Comparison of ENCODE assay signal across 13 cellular contexts in the genomic region with DNA sequence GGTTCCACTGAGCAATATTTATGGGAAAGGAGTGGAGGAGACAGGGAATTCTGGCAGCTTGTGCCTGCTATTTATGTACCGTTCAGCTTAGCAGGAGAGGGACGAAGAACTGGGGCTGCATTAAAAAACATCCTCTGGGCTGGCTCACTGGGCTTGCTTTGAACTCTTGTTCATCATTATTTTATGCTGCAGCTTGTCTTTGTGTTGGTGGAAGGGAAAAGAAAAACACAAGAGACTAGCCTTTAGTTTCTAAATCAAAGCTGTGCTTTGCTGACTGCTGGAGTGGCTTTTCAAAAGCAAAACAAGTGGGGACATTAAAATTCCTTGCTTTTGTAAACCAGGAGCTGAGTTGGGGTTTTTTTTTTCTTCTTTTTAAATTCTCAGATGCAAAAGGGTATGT. TPM values are rescaled to one million over a fixed set of nuclear protein-coding genes. Genes with fewer than 3 reads are reported as not detected.
DNase-seq lines count a peak whose midpoint lies in the region; ATAC-seq and TF ChIP-seq lines count a peak whose summit lies in the region.
"Had no signal": no experiment of that assay in that cellular context is flagged by ENCODE, and none has a peak within 500 bp of the region (broad histone marks: within the 10 kb centered on the region; RNA-seq: fewer than 3 reads in every experiment).

No MANE protein-coding gene starts in this region.

- H3K4me3 ChIP-seq in neural cell (ENCODE audit: low read length), result peak overlapping the region; percentile 90

- no peak for DNase-seq in CD4-positive, alpha-beta T cell
- DNase-seq in LHCN-M2 (ENCODE audit: low read depth) (peak; percentile 43), endothelial cell (ENCODE audit: low spot score) (no peak), SIG-M5 treated with dmso at 0.1 percent for 504 hours (lab: John Stamatoyannopoulos, UW; ENCODE audit: unreplicated experiment) (no peak)
- no peak for DNase-seq in activated T-helper 2 cell treated with anti-CD3 and anti-CD28 coated beads, Interferon-gamma antibody, Interleukin-2, Interleukin-4, amounts not matched to agents 10 μg/mL and 5 μg/mL and 100 μg/mL, durations not matched to agents 14 hours and 24 hours and 36 hours (ENCODE audit: low spot score)
- DNase-seq: activated CD4-positive, alpha-beta T cell treated with anti-CD3 and anti-CD28 coated beads for 1 hour; sigmoid colon had no signal

- CTCF ChIA-PET in CD4-positive, alpha-beta T cell (lab: Charles Lee), result interaction anchor here (1.1 to 1.6 kb wide), 4 partner anchors 9 to 1537 kb away, joined by 3 to 6 read pairs (median 5); no protein-coding TSS in a partner anchor

- no peak overlapping the region for H3K27ac Mint-ChIP-seq in CD4-positive, alpha-beta T cell
- no peak overlapping the region for H3K27ac Mint-ChIP-seq in endothelial cell (ENCODE audit: unreplicated experiment)
- H3K27ac Mint-ChIP-seq in activated T-helper 2 cell treated with anti-CD3 and anti-CD28 coated beads, Interferon-gamma antibody, Interleukin-2, Interleukin-4, amounts not matched to agents 10 μg/mL and 5 μg/mL and 100 μg/mL, durations not matched to agents 14 hours and 24 hours and 36 hours, result no peak overlapping the region
- H3K27ac Mint-ChIP-seq: stimulated activated memory B cell treated with anti-CD40 and anti-IgM and Interleukin-4, amounts not matched to agents 10 μg/mL and 1 μg/mL and 100 μg/mL, for 72 hours had no signal

- POLR2A ChIA-PET in CD4-positive, alpha-beta T cell (lab: Charles Lee), result no interaction called here

- H3K4me1 Mint-ChIP-seq in CD4-positive, alpha-beta T cell (ENCODE audit: low read depth), result peaks cover 29% of the 10 kb centered on the region
- H3K4me1 Mint-ChIP-seq in endothelial cell (ENCODE audit: unreplicated experiment), result peaks cover 15% of the 10 kb centered on the region
- H3K4me1 Mint-ChIP-seq in activated T-helper 2 cell treated with anti-CD3 and anti-CD28 coated beads, Interferon-gamma antibody, Interleukin-2, Interleukin-4, amounts not matched to agents 10 μg/mL and 5 μg/mL and 100 μg/mL, durations not matched to agents 14 hours and 24 hours and 36 hours (ENCODE audit: low read depth), result peaks cover 31% of the 10 kb centered on the region

- H2AFZ ChIP-seq in neural cell (ENCODE audit: low read depth, low read length), result no peak overlapping the region

- H3K9ac ChIP-seq in neural cell (ENCODE audit: low read length), result peak overlapping the region; percentile 0

- peak overlapping the region; percentile 44 for H3K4me3 Mint-ChIP-seq in CD4-positive, alpha-beta T cell
- H3K4me3 Mint-ChIP-seq in endothelial cell (ENCODE audit: unreplicated experiment), result peak overlapping the region; percentile 22
- no peak overlapping the region for H3K4me3 Mint-ChIP-seq in activated T-helper 2 cell treated with anti-CD3 and anti-CD28 coated beads, Interferon-gamma antibody, Interleukin-2, Interleukin-4, amounts not matched to agents 10 μg/mL and 5 μg/mL and 100 μg/mL, durations not matched to agents 14 hours and 24 hours and 36 hours (ENCODE audit: low read depth)

- H3K36me3 ChIP-seq in neural cell (ENCODE audit: insufficient read depth, low read length), result no peaks in the 10 kb centered on the region
- H3K36me3 ChIP-seq: heart right ventricle, sigmoid colon, vagina had no signal

- intact Hi-C loops in CD4-positive, alpha-beta T cell (cut with DNase I, micrococcal nuclease), result loop anchor here in 1 of 2 experiments (10.0 kb wide), 1 partner anchor 1767 kb away; a partner anchor contains a TSS
- intact Hi-C loops in activated T-helper 2 cell treated with anti-CD3 and anti-CD28 coated beads, Interferon-gamma antibody, Interleukin-2, Interleukin-4, amounts not matched to agents 10 μg/mL and 5 μg/mL and 100 μg/mL, durations not matched to agents 14 hours and 24 hours and 36 hours (cut with micrococcal nuclease), result no loop called here

- H4K20me1 ChIP-seq in neural cell (ENCODE audit: insufficient read depth), result no peaks in the 10 kb centered on the region

- peak overlapping the region; percentile 84 for H3K4me2 ChIP-seq in neural cell (ENCODE audit: low read length)

- H3K9me3 Mint-ChIP-seq in CD4-positive, alpha-beta T cell, result no peaks in the 10 kb centered on the region
- H3K9me3 Mint-ChIP-seq in endothelial cell (ENCODE audit: unreplicated experiment), result no peaks in the 10 kb centered on the region
- H3K9me3 Mint-ChIP-seq in activated T-helper 2 cell treated with anti-CD3 and anti-CD28 coated beads, Interferon-gamma antibody, Interleukin-2, Interleukin-4, amounts not matched to agents 10 μg/mL and 5 μg/mL and 100 μg/mL, durations not matched to agents 14 hours and 24 hours and 36 hours, result no peaks in the 10 kb centered on the region
- H3K9me3 Mint-ChIP-seq: stimulated activated memory B cell treated with anti-CD40 and anti-IgM and Interleukin-4, amounts not matched to agents 10 μg/mL and 1 μg/mL and 100 μg/mL, for 72 hours had no signal

- TF ChIP-seq CTCF in CD4-positive, alpha-beta T cell (IDR thresholded peaks at IDR 0.05), result no peak
- TF ChIP-seq CTCF in endothelial cell (IDR thresholded peaks at IDR 0.05; ENCODE audit: unreplicated experiment), result no peak
- no peak for TF ChIP-seq CTCF in neural cell (IDR thresholded peaks at IDR 0.05; ENCODE audit: poor library complexity, severe bottlenecking)

- no peak for ATAC-seq in CD4-positive, alpha-beta T cell (ENCODE audit: poor library complexity)
- ATAC-seq in HG03439 (IDR thresholded peaks at IDR 0.05; ENCODE audit: unreplicated experiment) (no peak), GM19023 (IDR thresholded peaks at IDR 0.05; ENCODE audit: unreplicated experiment) (no peak)
- ATAC-seq: stimulated activated memory B cell treated with anti-CD40 and anti-IgM and Interleukin-4, amounts not matched to agents 10 μg/mL and 1 μg/mL and 100 μg/mL, for 72 hours had no signal

- no peak for TF ChIP-seq EP300 in neural cell (conservative IDR thresholded peaks at IDR 0.05; ENCODE audit: poor library complexity, severe bottlenecking)

- H3K27me3 ChIP-seq in CD4-positive, alpha-beta T cell (ENCODE audit: control insufficient read depth, insufficient read depth, low read length), result peaks cover 34% of the 10 kb centered on the region
- H3K27me3 ChIP-seq in neural cell (ENCODE audit: insufficient read depth, low read depth, low read length), result no peaks in the 10 kb centered on the region
- H3K27me3 ChIP-seq: sigmoid colon, vagina had no signal

- H3K9me3 ChIP-seq in CD4-positive, alpha-beta T cell (ENCODE audit: control insufficient read depth, low read length), result no peaks in the 10 kb centered on the region
- no peaks in the 10 kb centered on the region for H3K9me3 ChIP-seq in neural cell (ENCODE audit: low read length)
- H3K9me3 ChIP-seq: heart right ventricle, sigmoid colon, vagina had no signal

- H3F3A ChIP-seq in neural cell (ENCODE audit: insufficient read depth, low read length, poor library complexity, severe bottlenecking), result peaks cover 7% of the 10 kb centered on the region

- H3K27me3 Mint-ChIP-seq in CD4-positive, alpha-beta T cell, result peaks cover 69% of the 10 kb centered on the region
- peaks cover 9% of the 10 kb centered on the region for H3K27me3 Mint-ChIP-seq in endothelial cell (ENCODE audit: unreplicated experiment)
- H3K27me3 Mint-ChIP-seq in activated T-helper 2 cell treated with anti-CD3 and anti-CD28 coated beads, Interferon-gamma antibody, Interleukin-2, Interleukin-4, amounts not matched to agents 10 μg/mL and 5 μg/mL and 100 μg/mL, durations not matched to agents 14 hours and 24 hours and 36 hours (ENCODE audit: low read depth), result peaks cover 66% of the 10 kb centered on the region

- H3K79me2 ChIP-seq in neural cell (replicated peaks; ENCODE audit: insufficient read depth, low read length), result peaks cover 16% of the 10 kb centered on the region

- no peaks in the 10 kb centered on the region for H3K36me3 Mint-ChIP-seq in CD4-positive, alpha-beta T cell (ENCODE audit: low read depth)
- peaks cover 7% of the 10 kb centered on the region for H3K36me3 Mint-ChIP-seq in endothelial cell (ENCODE audit: low read depth, unreplicated experiment)
- H3K36me3 Mint-ChIP-seq in activated T-helper 2 cell treated with anti-CD3 and anti-CD28 coated beads, Interferon-gamma antibody, Interleukin-2, Interleukin-4, amounts not matched to agents 10 μg/mL and 5 μg/mL and 100 μg/mL, durations not matched to agents 14 hours and 24 hours and 36 hours (ENCODE audit: low read depth), result no peaks in the 10 kb centered on the region
- H3K36me3 Mint-ChIP-seq: stimulated activated memory B cell treated with anti-CD40 and anti-IgM and Interleukin-4, amounts not matched to agents 10 μg/mL and 1 μg/mL and 100 μg/mL, for 72 hours had no signal

- no peak overlapping the region for H3K27ac ChIP-seq in CD4-positive, alpha-beta T cell (ENCODE audit: low read depth, low read length)
- no peak overlapping the region for H3K27ac ChIP-seq in neural cell (ENCODE audit: low read length)

- TF ChIP-seq RAD21 in neural cell (conservative IDR thresholded peaks at IDR 0.05), result no peak

- no peaks in the 10 kb centered on the region for H3K9me2 ChIP-seq in neural cell (ENCODE audit: insufficient read depth, low read length)

TF ChIP-seq in neural cell, 6 proteins besides CTCF, POLR2A, EP300 and RAD21 (continues in another document):
- TF ChIP-seq TAF1 (IDR thresholded peaks at IDR 0.05; ENCODE audit: low read depth), result no peak
- no peak for TF ChIP-seq SMC3 (conservative IDR thresholded peaks at IDR 0.05; ENCODE audit: poor library complexity)
- no peak for TF ChIP-seq POLR2AphosphoS5 (IDR thresholded peaks at IDR 0.05)

RNA-seq across cellular contexts. Expression of a gene that starts 5.9 kb away (rescaled TPM):
- total RNA-seq in CD4-positive, alpha-beta T cell, result 10 to 100 TPM; 15.8 to 15.9 TPM
- total RNA-seq in LHCN-M2 (2014; rRNA removed), result 105 and 117 TPM in 2 replicates
- polyA plus RNA-seq in LHCN-M2 (2012), result 82.0 TPM
- 24.5 TPM for total RNA-seq in endothelial cell (ENCODE audit: unreplicated experiment)
- polyA plus RNA-seq in neural cell, result 58.4 and 61.7 TPM in 2 replicates
- polyA minus RNA-seq in neural cell, result 110 and 121 TPM in 2 replicates
- 0.18 and 0.39 TPM in 2 replicates for total RNA-seq in activated T-helper 2 cell treated with anti-CD3 and anti-CD28 coated beads, Interferon-gamma antibody, Interleukin-2, Interleukin-4, amounts not matched to agents 10 μg/mL and 5 μg/mL and 100 μg/mL, durations not matched to agents 14 hours and 24 hours and 36 hours

Comparison
In these comparisons a context has a peak if more than half of its experiments do, and no peak if none do; other contexts are left out.
1. RNA of a gene that starts 5.9 kb away (total RNA-seq): 105 to 117 TPM in LHCN-M2, 24.5 TPM in endothelial cell (single experiment) and 15.8 to 15.9 TPM in CD4-positive, alpha-beta T cell; 0.18 to 0.39 TPM in activated T-helper 2 cell treated with anti-CD3 and anti-CD28 coated beads, Interferon-gamma antibody, Interleukin-2, Interleukin-4, amounts not matched to agents 10 μg/mL and 5 μg/mL and 100 μg/mL, durations not matched to agents 14 hours and 24 hours and 36 hours; every median in the first group is over 10 times any median in the second.